25 cellular contexts compared by ENCODE assay signal in genomic region chr19:29385191-29385795, GRCh38.
"Had no signal": no experiment of that assay in that cellular context is flagged by ENCODE, and none has a peak within 500 bp of the region (broad histone marks: within the 10 kb centered on the region; RNA-seq: fewer than 3 reads in every experiment).

No MANE protein-coding gene starts in this region.

- H3K27me3 ChIP-seq: foreskin keratinocyte, pancreas, right lobe of liver had no signal

- H3K9me3 ChIP-seq: neutrophil, pancreas, right lobe of liver, tibial artery had no signal

- H3K4me3 ChIP-seq: pancreas, right lobe of liver, smooth muscle cell, tibial artery had no signal

- H3K36me3 ChIP-seq: neutrophil, pancreas, right lobe of liver, tibial artery had no signal

- DNase-seq: activated B cell treated with CpG ODN at 0.5 μM for 24 hours; activated CD4-positive, alpha-beta T cell treated with anti-CD3 and anti-CD28 coated beads for 36 hours; activated CD4-positive, alpha-beta T cell treated with anti-CD3 and anti-CD28 coated beads, Interleukin-2, amount 50 U/mL, for 4 hours; activated CD8-positive, alpha-beta memory T cell treated with anti-CD3 and anti-CD28 coated beads for 24 hours; activated CD8-positive, alpha-beta memory T cell treated with anti-CD3 and anti-CD28 coated beads, Interleukin-2, amount 50 U/mL, for 4 hours; activated naive CD4-positive, alpha-beta T cell treated with anti-CD3 and anti-CD28 coated beads for 36 hours; activated naive CD8-positive, alpha-beta T cell treated with anti-CD3 and anti-CD28 coated beads, Interleukin-2, amount 10 ng/mL, durations not matched to agents 7 days and 5 days; activated T-cell treated with anti-CD3 and anti-CD28 coated beads, Interleukin-2, amount 50 U/mL, for 48 hours; amniotic stem cell; cerebellar nuclear complex; effector CD8-positive, alpha-beta T cell; erythroblast; foreskin keratinocyte; hippocampal formation; naive thymus-derived CD8-positive, alpha-beta T cell; pancreas; stimulated activated CD4-positive, alpha-beta T cell treated with anti-CD3 and anti-CD28 coated beads, Interleukin-4, amount 100 ng/mL, for 1 hour; stimulated activated naive CD8-positive, alpha-beta T cell treated with anti-CD3 and anti-CD28 coated beads, Interleukin-15, Interleukin-2, amounts not matched to agents 100 U/mL and 50 U/mL, for 24 hours; T-helper 17 cell had no signal

- FAIRE-seq: bronchial epithelial cell, islet of Langerhans, pancreas had no signal

- ATAC-seq: activated CD4-positive, alpha-beta T cell treated with anti-CD3 and anti-CD28 coated beads for 36 hours; foreskin keratinocyte; naive thymus-derived CD8-positive, alpha-beta T cell; pancreas; right lobe of liver; stimulated activated naive CD8-positive, alpha-beta T cell treated with anti-CD3 and anti-CD28 coated beads, Interleukin-15, Interleukin-2, amounts not matched to agents 100 U/mL and 50 U/mL, for 24 hours; T-helper 17 cell had no signal

- H3K27ac ChIP-seq: foreskin keratinocyte, neutrophil, pancreas, right lobe of liver, tibial artery had no signal

- H3K4me1 ChIP-seq: foreskin keratinocyte, pancreas, right lobe of liver, tibial artery had no signal

- H3K4me2 ChIP-seq: smooth muscle cell had no signal
